In the genomic region with DNA sequence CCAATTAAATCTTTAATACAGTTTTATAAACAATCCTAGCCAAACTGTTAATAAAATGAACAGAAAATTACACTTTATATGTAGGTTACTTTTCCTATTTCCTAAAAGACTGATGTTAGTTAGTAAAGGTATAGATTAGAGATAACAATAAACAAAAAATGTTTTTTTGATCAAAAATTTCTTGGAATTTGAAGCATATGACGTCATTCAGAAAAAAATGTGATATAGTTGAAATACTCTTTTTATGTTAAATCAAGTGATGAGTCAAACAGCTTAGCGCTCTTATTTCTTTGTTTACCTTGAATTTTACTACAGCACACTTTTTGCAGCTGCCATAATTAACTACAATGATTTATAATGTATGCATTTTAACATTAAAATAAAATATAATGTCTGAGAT, we compare ENCODE assay signal across 21 cellular contexts.
A peak's percentile ranks its signal among the peaks of the same experiment; 100 is the strongest.
DNase-seq lines count a peak whose midpoint lies in the region; ATAC-seq, FAIRE-seq and TF ChIP-seq lines count a peak whose summit lies in the region.
"Had no signal": no experiment of that assay in that cellular context is flagged by ENCODE, and none has a peak within 500 bp of the region (broad histone marks: within the 10 kb centered on the region; RNA-seq: fewer than 3 reads in every experiment).

No MANE protein-coding gene starts in this region.

- DNase-seq in HepG2 (ENCODE audit: low spot score) (no peak), right lobe of liver (no peak), RCC 7860 (ENCODE audit: low spot score) (no peak), kidney (no peak)
- DNase-seq: ACHN; BE2C; C1 segment of cervical spinal cord; CD4-positive, CD25-positive, alpha-beta regulatory T cell; CD8-positive, alpha-beta memory T cell; COR-L47; DMS 273 treated with DMSO at 0.1 percent for 48 hours; DMS79; GDM1; HFFc6 had no signal

- no peak overlapping the region for H3K9ac ChIP-seq in HepG2 (ENCODE audit: insufficient read depth, low read depth, low read length)
- no peak overlapping the region for H3K9ac ChIP-seq in kidney (ENCODE audit: low read length in 2 of 2)
- H3K9ac ChIP-seq: KMS-11 had no signal

- H3K4me2 ChIP-seq in HepG2 (ENCODE audit: low read depth, low read length): no peak overlapping the region
- H3K4me2 ChIP-seq: GM23338, KMS-11 had no signal

- no peak for TF ChIP-seq CTCF in HepG2 (CRISPR knock-in tag; IDR thresholded peaks at IDR 0.05)
- no peak for TF ChIP-seq CTCF in right lobe of liver (IDR thresholded peaks at IDR 0.05)
- TF ChIP-seq CTCF in kidney (IDR thresholded peaks at IDR 0.05; ENCODE audit: borderline replicate concordance, extremely low read depth, insufficient read depth): no peak

- in situ Hi-C loops in HepG2 (cut with HindIII; ENCODE audit: extremely low pct_ligation_motif_present, low pct_unique_long_range_greater_than_20kb): no loop called here

- TF ChIP-seq EP300 in HepG2 (IDR thresholded peaks at IDR 0.05; ENCODE audit: low read depth in 2 of 2, low read length in 2 of 2): no peak
- no peak for TF ChIP-seq EP300 in HepG2 (CRISPR knock-in tag; IDR thresholded peaks at IDR 0.05; ENCODE audit: borderline replicate concordance)

- intact Hi-C loops in HepG2 (cut with micrococcal nuclease; ENCODE audit: unreplicated experiment) (no loop called here), right lobe of liver (cut with DNase I) (no loop called here), kidney (cut with DNase I) (no loop called here)

- H4K20me1 ChIP-seq in HepG2 (ENCODE audit: insufficient read depth, low read length): no peaks in the 10 kb centered on the region

- POLR2A ChIA-PET in HepG2 (lab: Yijun Ruan, JAX): no interaction called here

- ATAC-seq in HepG2 (no peak), right lobe of liver (no peak), GM18873 (IDR thresholded peaks at IDR 0.05; ENCODE audit: low FRiP score, unreplicated experiment) (no peak), SK-N-SH treated with all-trans-retinoic acid at 6 μM for 48 hours (no peak)
- ATAC-seq: GM23338, HCT116 had no signal

- no peak for TF ChIP-seq POLR2A in HepG2 (IDR thresholded peaks at IDR 0.05; ENCODE audit: insufficient read depth in 1 of 2, low read depth in 2 of 2, low read length in 2 of 2)
- no peak for TF ChIP-seq POLR2A in right lobe of liver (IDR thresholded peaks at IDR 0.05)

- no peak overlapping the region for H3K27ac ChIP-seq in HepG2 (ENCODE audit: extremely low read length, insufficient read depth, low read length)
- no peak overlapping the region for H3K27ac ChIP-seq in right lobe of liver
- H3K27ac ChIP-seq in kidney (ENCODE audit: low read depth in 2 of 2, low read length in 2 of 2): no peak overlapping the region
- H3K27ac ChIP-seq: KMS-11 had no signal

- H2AFZ ChIP-seq in HepG2 (ENCODE audit: low read length): no peak overlapping the region
- H2AFZ ChIP-seq: GM23338 had no signal

- H3K4me3 ChIP-seq in HepG2 (replicated peaks in 1 of 3; ENCODE audit: insufficient read depth in 1 of 3, low read depth in 2 of 3, low read length in 3 of 3) (no peak overlapping the region), right lobe of liver (no peak overlapping the region), kidney (ENCODE audit: low read length in 2 of 2) (no peak overlapping the region)
- H3K4me3 ChIP-seq: GM23338 had no signal

- no TSS peak for BruUV-seq in HepG2 (replicated peaks; lab: Mats Ljungman, UMichigan)

- H3K27me3 ChIP-seq in HepG2 (ENCODE audit: control insufficient read depth in 1 of 2, insufficient read depth in 2 of 2, low read length in 2 of 2): no peaks in the 10 kb centered on the region
- no peaks in the 10 kb centered on the region for H3K27me3 ChIP-seq in right lobe of liver

- H3K36me3 ChIP-seq in HepG2 (replicated peaks in 1 of 2; ENCODE audit: control insufficient read depth in 1 of 2, insufficient read depth in 2 of 2, low read length in 2 of 2) (no peaks in the 10 kb centered on the region), right lobe of liver (no peaks in the 10 kb centered on the region), kidney (ENCODE audit: control insufficient read depth in 1 of 2, insufficient read depth in 2 of 2, low read length in 2 of 2) (no peaks in the 10 kb centered on the region)
- H3K36me3 ChIP-seq: BE2C had no signal

- under 1% methylated on average over 2 of the region's 2 CpGs for WGBS in HepG2 (ENCODE audit: low lambda C conversion rate)
- WGBS in right lobe of liver (ENCODE audit: insufficient coverage, low coverage, low lambda C conversion rate, missing lambda C conversion rate): 17% methylated on average over 2 of the region's 2 CpGs

- no peaks in the 10 kb centered on the region for H3K9me3 ChIP-seq in HepG2 (ENCODE audit: low read length)
- no peaks in the 10 kb centered on the region for H3K9me3 ChIP-seq in right lobe of liver
- H3K9me3 ChIP-seq in kidney (ENCODE audit: control insufficient read depth in 1 of 2, low read length in 2 of 2): no peaks in the 10 kb centered on the region
- H3K9me3 ChIP-seq: BE2C had no signal

- H3K4me1 ChIP-seq in HepG2 (ENCODE audit: insufficient read depth, low read length) (no peaks in the 10 kb centered on the region), right lobe of liver (no peaks in the 10 kb centered on the region), kidney (ENCODE audit: control insufficient read depth in 1 of 2, insufficient read depth in 1 of 2, low read depth in 1 of 2, low read length in 2 of 2) (no peaks in the 10 kb centered on the region)
- H3K4me1 ChIP-seq: BE2C had no signal

- no peaks in the 10 kb centered on the region for H3K79me2 ChIP-seq in HepG2 (ENCODE audit: insufficient read depth, low read length)

- FAIRE-seq in HepG2 (lab: Jason Lieb, UNC): no peak
- peak; percentile 23 for FAIRE-seq in RCC 7860 (lab: Jason Lieb, UNC)
- FAIRE-seq in kidney (lab: Jason Lieb, UNC): peak; percentile 61
- FAIRE-seq: GM19239, H54 had no signal

- CTCF ChIA-PET in HepG2 (lab: Yijun Ruan, JAX; ENCODE audit: low intra/inter-chr PET ratio, low total read pairs): no interaction called here

- TF ChIP-seq RAD21 in HepG2 (CRISPR knock-in tag; IDR thresholded peaks at IDR 0.05): no peak

TF ChIP-seq in HepG2, 621 proteins besides CTCF, POLR2A, EP300 and RAD21 (continues in another document):
- TF ChIP-seq MBNL3 (CRISPR knock-in tag; conservative IDR thresholded peaks at IDR 0.05): no peak
- no peak for TF ChIP-seq NFE2L1 (CRISPR knock-in tag; IDR thresholded peaks at IDR 0.05; ENCODE audit: borderline replicate concordance)
- TF ChIP-seq JARID2 (CRISPR knock-in tag; IDR thresholded peaks at IDR 0.05; ENCODE audit: insufficient replicate concordance): no peak
- no peak for TF ChIP-seq FOXK2 (IDR thresholded peaks at IDR 0.05)
- peak; percentile 98 for TF ChIP-seq ATF7 (IDR thresholded peaks at IDR 0.05)
- no peak for TF ChIP-seq ATF7 (CRISPR knock-in tag; IDR thresholded peaks at IDR 0.05)
- TF ChIP-seq STAT5B (CRISPR knock-in tag; IDR thresholded peaks at IDR 0.05): no peak
- TF ChIP-seq, protein P1, sequence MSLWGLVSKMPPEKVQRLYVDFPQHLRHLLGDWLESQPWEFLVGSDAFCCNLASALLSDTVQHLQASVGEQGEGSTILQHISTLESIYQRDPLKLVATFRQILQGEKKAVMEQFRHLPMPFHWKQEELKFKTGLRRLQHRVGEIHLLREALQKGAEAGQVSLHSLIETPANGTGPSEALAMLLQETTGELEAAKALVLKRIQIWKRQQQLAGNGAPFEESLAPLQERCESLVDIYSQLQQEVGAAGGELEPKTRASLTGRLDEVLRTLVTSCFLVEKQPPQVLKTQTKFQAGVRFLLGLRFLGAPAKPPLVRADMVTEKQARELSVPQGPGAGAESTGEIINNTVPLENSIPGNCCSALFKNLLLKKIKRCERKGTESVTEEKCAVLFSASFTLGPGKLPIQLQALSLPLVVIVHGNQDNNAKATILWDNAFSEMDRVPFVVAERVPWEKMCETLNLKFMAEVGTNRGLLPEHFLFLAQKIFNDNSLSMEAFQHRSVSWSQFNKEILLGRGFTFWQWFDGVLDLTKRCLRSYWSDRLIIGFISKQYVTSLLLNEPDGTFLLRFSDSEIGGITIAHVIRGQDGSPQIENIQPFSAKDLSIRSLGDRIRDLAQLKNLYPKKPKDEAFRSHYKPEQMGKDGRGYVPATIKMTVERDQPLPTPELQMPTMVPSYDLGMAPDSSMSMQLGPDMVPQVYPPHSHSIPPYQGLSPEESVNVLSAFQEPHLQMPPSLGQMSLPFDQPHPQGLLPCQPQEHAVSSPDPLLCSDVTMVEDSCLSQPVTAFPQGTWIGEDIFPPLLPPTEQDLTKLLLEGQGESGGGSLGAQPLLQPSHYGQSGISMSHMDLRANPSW (CRISPR knock-in tag; IDR thresholded peaks at IDR 0.05; ENCODE audit: borderline replicate concordance): no peak
- no peak for TF ChIP-seq NR3C1 (CRISPR knock-in tag; IDR thresholded peaks at IDR 0.05)
- TF ChIP-seq AHR (CRISPR knock-in tag; IDR thresholded peaks at IDR 0.05): no peak

TF ChIP-seq in SK-N-SH treated with all-trans-retinoic acid at 6 μM for 48 hours, 23 proteins besides CTCF, POLR2A, EP300 and RAD21 (continues in another document):
- TF ChIP-seq ZFP3 (CRISPR knock-in tag; IDR thresholded peaks at IDR 0.05) (no peak), ZC3H10 (CRISPR knock-in tag; IDR thresholded peaks at IDR 0.05) (no peak), BACH2 (CRISPR knock-in tag; IDR thresholded peaks at IDR 0.05; ENCODE audit: borderline replicate concordance) (no peak), ESRRG (CRISPR knock-in tag; IDR thresholded peaks at IDR 0.05) (no peak)
- TF ChIP-seq, protein P2, sequence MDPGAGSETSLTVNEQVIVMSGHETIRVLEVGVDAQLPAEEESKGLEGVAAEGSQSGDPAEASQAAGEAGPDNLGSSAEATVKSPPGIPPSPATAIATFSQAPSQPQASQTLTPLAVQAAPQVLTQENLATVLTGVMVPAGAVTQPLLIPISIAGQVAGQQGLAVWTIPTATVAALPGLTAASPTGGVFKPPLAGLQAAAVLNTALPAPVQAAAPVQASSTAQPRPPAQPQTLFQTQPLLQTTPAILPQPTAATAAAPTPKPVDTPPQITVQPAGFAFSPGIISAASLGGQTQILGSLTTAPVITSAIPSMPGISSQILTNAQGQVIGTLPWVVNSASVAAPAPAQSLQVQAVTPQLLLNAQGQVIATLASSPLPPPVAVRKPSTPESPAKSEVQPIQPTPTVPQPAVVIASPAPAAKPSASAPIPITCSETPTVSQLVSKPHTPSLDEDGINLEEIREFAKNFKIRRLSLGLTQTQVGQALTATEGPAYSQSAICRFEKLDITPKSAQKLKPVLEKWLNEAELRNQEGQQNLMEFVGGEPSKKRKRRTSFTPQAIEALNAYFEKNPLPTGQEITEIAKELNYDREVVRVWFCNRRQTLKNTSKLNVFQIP (CRISPR knock-in tag; IDR thresholded peaks at IDR 0.05; ENCODE audit: borderline replicate concordance, low read depth): no peak
